Comparison of ENCODE assay signal across 18 cellular contexts in genomic region chr12:3071107-3071506, GRCh38. TPM values are rescaled to one million over a fixed set of nuclear protein-coding genes. Genes with fewer than 3 reads are reported as not detected.
DNase-seq lines count a peak whose midpoint lies in the region; ATAC-seq lines count a peak whose summit lies in the region.
"Had no signal": no experiment of that assay in that cellular context is flagged by ENCODE, and none has a peak within 500 bp of the region (broad histone marks: within the 10 kb centered on the region; RNA-seq: fewer than 3 reads in every experiment).

No MANE protein-coding gene starts in this region.

- no peak for ATAC-seq in GM18867 (IDR thresholded peaks at IDR 0.05; ENCODE audit: unreplicated experiment)
- ATAC-seq: naive thymus-derived CD4-positive, alpha-beta T cell had no signal

- DNase-seq in NCI-H1105 treated with DMSO at 0.1 percent for 48 hours (lab: John Stamatoyannopoulos, UW) (peak; percentile 11), NCI-H1105 (lab: John Stamatoyannopoulos, UW) (no peak), NCI-H774 (lab: John Stamatoyannopoulos, UW) (peak; percentile 84), islet precursor cell (peak; percentile 97), renal cortical epithelial cell (ENCODE audit: low read depth) (peak; percentile 69), NCI-H2227 (lab: John Stamatoyannopoulos, UW; ENCODE audit: unreplicated experiment) (no peak), inferior parietal cortex (ENCODE audit: extremely low spot score) (no peak)
- DNase-seq: 8988T; activated CD4-positive, alpha-beta T cell treated with anti-CD3 and anti-CD28 coated beads, Interleukin-2, amount 10 ng/mL, durations not matched to agents 7 days and 5 days; activated CD8-positive, alpha-beta memory T cell treated with anti-CD3 and anti-CD28 coated beads, Interleukin-2, amount 50 U/mL, for 48 hours; activated gamma-delta T cell; amniotic stem cell; BE2C; cerebellar nuclear complex; effector CD8-positive, alpha-beta T cell; esophagus squamous epithelium; naive thymus-derived CD4-positive, alpha-beta T cell had no signal

RNA-seq across cellular contexts. Expression of gene TSPAN9, which starts 6.1 kb away (rescaled TPM):
- 24.7 and 91.3 TPM in 2 replicates for total RNA-seq in renal cortical epithelial cell

Comparison
In these comparisons a context has a peak if more than half of its experiments do, and no peak if none do; other contexts are left out.
1. DNase-seq: peak in NCI-H1105 treated with DMSO at 0.1 percent for 48 hours (single experiment), NCI-H774 (single experiment), islet precursor cell (single experiment) and renal cortical epithelial cell (single experiment); none in NCI-H1105 (single experiment), NCI-H2227 (single experiment) and inferior parietal cortex (single experiment).